Comparison of ENCODE assay signal across 8 cellular contexts in genomic region chr22:24175160-24175808, GRCh38. TPM values are rescaled to one million over a fixed set of nuclear protein-coding genes. Genes with fewer than 3 reads are reported as not detected.
DNase-seq lines count a peak whose midpoint lies in the region; ATAC-seq lines count a peak whose summit lies in the region.

No MANE protein-coding gene starts in this region.

- no peaks in the 10 kb centered on the region for H3K4me1 Mint-ChIP-seq in activated CD8-positive, alpha-beta T cell treated with anti-CD3 and anti-CD28 coated beads, Interleukin-2, amount 10 ng/mL, durations not matched to agents 7 days and 5 days (ENCODE audit: low read depth)

- H3K27me3 Mint-ChIP-seq in activated CD8-positive, alpha-beta T cell treated with anti-CD3 and anti-CD28 coated beads, Interleukin-2, amount 10 ng/mL, durations not matched to agents 7 days and 5 days (ENCODE audit: low read depth), result no peaks in the 10 kb centered on the region

- DNase-seq in NCI-H1417 (lab: John Stamatoyannopoulos, UW), result peak in 2 of 3 experiments; percentile 3 to 43
- DNase-seq in NCI-H1417 treated with DMSO at 0.1 percent for 48 hours (lab: John Stamatoyannopoulos, UW), result no peak
- peak; percentile 17 for DNase-seq in NCI-H1105 treated with DMSO at 0.1 percent for 48 hours (lab: John Stamatoyannopoulos, UW)
- peak; percentile 70 for DNase-seq in activated CD8-positive, alpha-beta T cell treated with anti-CD3 and anti-CD28 coated beads, Interleukin-2, amount 10 ng/mL, durations not matched to agents 7 days and 5 days
- DNase-seq in effector CD4-positive, alpha-beta T cell, result peak; percentile 52
- DNase-seq in lung microvascular endothelial cell (ENCODE audit: low read depth in 2 of 2), result peak; percentile 79 to 89
- DNase-seq in stimulated activated CD8-positive, alpha-beta memory T cell treated with anti-CD3 and anti-CD28 coated beads, Interleukin-12 subunit alpha, Interleukin-12 subunit beta, amount 100 ng/mL, for 4 hours (ENCODE audit: low read depth), result peak; percentile 35

- peaks cover 32% of the 10 kb centered on the region for H3K36me3 Mint-ChIP-seq in activated CD8-positive, alpha-beta T cell treated with anti-CD3 and anti-CD28 coated beads, Interleukin-2, amount 10 ng/mL, durations not matched to agents 7 days and 5 days (ENCODE audit: low read depth)

- H3K27ac Mint-ChIP-seq in activated CD8-positive, alpha-beta T cell treated with anti-CD3 and anti-CD28 coated beads, Interleukin-2, amount 10 ng/mL, durations not matched to agents 7 days and 5 days, result no peak overlapping the region

- ATAC-seq in activated CD8-positive, alpha-beta T cell treated with anti-CD3 and anti-CD28 coated beads, Interleukin-2, amount 10 ng/mL, durations not matched to agents 7 days and 5 days, result peak; percentile 56
- no peak for ATAC-seq in HG02588 (IDR thresholded peaks at IDR 0.05; ENCODE audit: unreplicated experiment)

- no peaks in the 10 kb centered on the region for H3K9me3 Mint-ChIP-seq in activated CD8-positive, alpha-beta T cell treated with anti-CD3 and anti-CD28 coated beads, Interleukin-2, amount 10 ng/mL, durations not matched to agents 7 days and 5 days (ENCODE audit: insufficient read depth)

- CTCF ChIA-PET in activated CD8-positive, alpha-beta T cell treated with anti-CD3 and anti-CD28 coated beads, Interleukin-2, amount 10 ng/mL, durations not matched to agents 7 days and 5 days (lab: Charles Lee), result interaction anchor here (0.6 to 4.1 kb wide), 24 partner anchors 8 to 219 kb away, joined by 3 to 47 read pairs (median 4); no protein-coding TSS in a partner anchor

- H3K4me3 Mint-ChIP-seq in activated CD8-positive, alpha-beta T cell treated with anti-CD3 and anti-CD28 coated beads, Interleukin-2, amount 10 ng/mL, durations not matched to agents 7 days and 5 days, result no peak overlapping the region

- POLR2A ChIA-PET in activated CD8-positive, alpha-beta T cell treated with anti-CD3 and anti-CD28 coated beads, Interleukin-2, amount 10 ng/mL, durations not matched to agents 7 days and 5 days (lab: Charles Lee), result interaction anchor here (1.3 kb wide), 1 partner anchor 42 kb away, joined by 3 read pairs; no protein-coding TSS in a partner anchor

RNA-seq across cellular contexts. Expression of gene SUSD2, which starts 6.0 kb away (rescaled TPM):
- total RNA-seq in activated CD8-positive, alpha-beta T cell treated with anti-CD3 and anti-CD28 coated beads, Interleukin-2, amount 10 ng/mL, durations not matched to agents 7 days and 5 days, result 1 to 10 TPM; 1.3 to 1.9 TPM
- 0.20 and 0.22 TPM in 2 replicates for total RNA-seq in lung microvascular endothelial cell
